ENCODE assay signal across 15 cellular contexts in genomic region chr10:70163448-70163847, GRCh38. TPM values are rescaled to one million over a fixed set of nuclear protein-coding genes. Genes with fewer than 3 reads are reported as not detected.
A peak's percentile ranks its signal among the peaks of the same experiment; 100 is the strongest.
DNase-seq lines count a peak whose midpoint lies in the region; ATAC-seq and TF ChIP-seq lines count a peak whose summit lies in the region.
"Had no signal": no experiment of that assay in that cellular context is flagged by ENCODE, and none has a peak within 500 bp of the region (broad histone marks: within the 10 kb centered on the region; RNA-seq: fewer than 3 reads in every experiment).

No MANE protein-coding gene starts in this region.

- H3K36me3 Mint-ChIP-seq in CD8-positive, alpha-beta T cell: peaks cover 64% of the 10 kb centered on the region
- H3K36me3 Mint-ChIP-seq in activated T-helper 1 cell treated with anti-CD3 and anti-CD28 coated beads, Interleukin-12 subunit alpha, Interleukin-12 subunit beta, Interleukin-2, Interleukin-4 antibody, amounts not matched to agents 30 ng/mL and 10 ng/mL and 1 ng/mL, durations not matched to agents 14 hours and 24 hours and 36 hours (ENCODE audit: low read depth): peaks cover 50% of the 10 kb centered on the region
- H3K36me3 Mint-ChIP-seq in natural killer cell (no peaks in the 10 kb centered on the region), type B pancreatic cell (peaks cover 16% of the 10 kb centered on the region)

- no peak for DNase-seq in CD8-positive, alpha-beta T cell
- DNase-seq in activated T-helper 1 cell treated with anti-CD3 and anti-CD28 coated beads, Interleukin-12 subunit alpha, Interleukin-12 subunit beta, Interleukin-2, Interleukin-4 antibody, amounts not matched to agents 30 ng/mL and 10 ng/mL and 1 ng/mL, durations not matched to agents 14 hours and 24 hours and 36 hours (ENCODE audit: low spot score): no peak
- DNase-seq in natural killer cell: no peak
- DNase-seq in type B pancreatic cell (ENCODE audit: extremely low spot score, unreplicated experiment): no peak
- no peak for DNase-seq in C1 segment of cervical spinal cord (lab: John Stamatoyannopoulos, UW)
- DNase-seq: cerebellar nuclear complex, DMS79, hippocampal formation, NCI-H1092, NCI-H526 treated with DMSO at 0.1 percent for 48 hours, right cardiac atrium had no signal

- CTCF ChIA-PET in CD8-positive, alpha-beta T cell (lab: Charles Lee): interaction anchor here (1.2 to 1.6 kb wide), 2 partner anchors 13 to 36 kb away, joined by 4 to 5 read pairs; no protein-coding TSS in a partner anchor

- H3K4me1 Mint-ChIP-seq in CD8-positive, alpha-beta T cell (ENCODE audit: low read depth): peaks cover 79% of the 10 kb centered on the region
- peaks cover 74% of the 10 kb centered on the region for H3K4me1 Mint-ChIP-seq in activated T-helper 1 cell treated with anti-CD3 and anti-CD28 coated beads, Interleukin-12 subunit alpha, Interleukin-12 subunit beta, Interleukin-2, Interleukin-4 antibody, amounts not matched to agents 30 ng/mL and 10 ng/mL and 1 ng/mL, durations not matched to agents 14 hours and 24 hours and 36 hours (ENCODE audit: low read depth)
- H3K4me1 Mint-ChIP-seq in natural killer cell (peaks cover 63 to 73% of the 10 kb centered on the region in 2 donors), type B pancreatic cell (ENCODE audit: unreplicated experiment) (peaks cover 38% of the 10 kb centered on the region)

- no peaks in the 10 kb centered on the region for H3K27me3 ChIP-seq in BLaER1
- H3K27me3 ChIP-seq in CD8-positive, alpha-beta T cell (ENCODE audit: insufficient read depth, low read length): no peaks in the 10 kb centered on the region

- no peaks in the 10 kb centered on the region for H3K27me3 Mint-ChIP-seq in CD8-positive, alpha-beta T cell (ENCODE audit: low read depth)
- no peaks in the 10 kb centered on the region for H3K27me3 Mint-ChIP-seq in activated T-helper 1 cell treated with anti-CD3 and anti-CD28 coated beads, Interleukin-12 subunit alpha, Interleukin-12 subunit beta, Interleukin-2, Interleukin-4 antibody, amounts not matched to agents 30 ng/mL and 10 ng/mL and 1 ng/mL, durations not matched to agents 14 hours and 24 hours and 36 hours (ENCODE audit: insufficient read depth)
- H3K27me3 Mint-ChIP-seq in natural killer cell (ENCODE audit: low read depth in 2 of 2) (no peaks in the 10 kb centered on the region), type B pancreatic cell (no peaks in the 10 kb centered on the region)

- no peaks in the 10 kb centered on the region for H3K9me3 ChIP-seq in BLaER1
- no peaks in the 10 kb centered on the region for H3K9me3 ChIP-seq in CD8-positive, alpha-beta T cell (ENCODE audit: low read length)

- H3K4me3 ChIP-seq in BLaER1: no peak overlapping the region
- H3K4me3 ChIP-seq in CD8-positive, alpha-beta T cell (ENCODE audit: low read depth, low read length): peak overlapping the region; percentile 6

- POLR2A ChIA-PET in CD8-positive, alpha-beta T cell (lab: Charles Lee): interaction anchor here (2.2 kb wide), 1 partner anchor 17 kb away, joined by 11 read pairs; the partner anchor contains the start of gene TYSND1

- H4K20me1 ChIP-seq in BLaER1: peaks cover 92% of the 10 kb centered on the region

- H3K4me1 ChIP-seq in BLaER1: peaks cover 66% of the 10 kb centered on the region
- peaks cover 67% of the 10 kb centered on the region for H3K4me1 ChIP-seq in CD8-positive, alpha-beta T cell (ENCODE audit: insufficient read depth, low read length)

- intact Hi-C loops in CD8-positive, alpha-beta T cell (cut with DNase I, micrococcal nuclease): loop anchor here (5.0 kb wide), 1 partner anchor 34 kb away; no protein-coding TSS in a partner anchor
- intact Hi-C loops in activated T-helper 1 cell treated with anti-CD3 and anti-CD28 coated beads, Interleukin-12 subunit alpha, Interleukin-12 subunit beta, Interleukin-2, Interleukin-4 antibody, amounts not matched to agents 30 ng/mL and 10 ng/mL and 1 ng/mL, durations not matched to agents 14 hours and 24 hours and 36 hours (cut with micrococcal nuclease): loop anchor here (1.0 to 5.0 kb wide), 5 partner anchors 17 to 1076 kb away; partner anchors contain the start of genes PPA1, SRGN and TYSND1
- intact Hi-C loops in natural killer cell (cut with micrococcal nuclease): loop anchor here (2.0 to 10.0 kb wide), 2 partner anchors 17 to 451 kb away; partner anchors contain the start of gene TYSND1

- TF ChIP-seq POLR2A in GM18505 (IDR thresholded peaks at IDR 0.05; ENCODE audit: borderline replicate concordance, extremely low read depth, insufficient read depth, insufficient read length): no peak

- no peak overlapping the region for H3K27ac ChIP-seq in BLaER1
- H3K27ac ChIP-seq in CD8-positive, alpha-beta T cell (ENCODE audit: low read depth, low read length): peak overlapping the region; percentile 2
- H3K27ac ChIP-seq: C4-2B had no signal

- H3K36me3 ChIP-seq in BLaER1: peaks cover 60% of the 10 kb centered on the region
- H3K36me3 ChIP-seq in CD8-positive, alpha-beta T cell (ENCODE audit: insufficient read depth, low read length): peaks cover 19% of the 10 kb centered on the region

- no peak for ATAC-seq in CD8-positive, alpha-beta T cell
- ATAC-seq in natural killer cell (no peak), GM18505 (IDR thresholded peaks at IDR 0.05; ENCODE audit: unreplicated experiment) (no peak)

- no peak for TF ChIP-seq CTCF in CD8-positive, alpha-beta T cell (IDR thresholded peaks at IDR 0.05)
- TF ChIP-seq CTCF in natural killer cell (IDR thresholded peaks at IDR 0.05): no peak
- no peak for TF ChIP-seq CTCF in type B pancreatic cell (conservative IDR thresholded peaks at IDR 0.05)

- H3K9me3 Mint-ChIP-seq in CD8-positive, alpha-beta T cell: no peaks in the 10 kb centered on the region
- no peaks in the 10 kb centered on the region for H3K9me3 Mint-ChIP-seq in activated T-helper 1 cell treated with anti-CD3 and anti-CD28 coated beads, Interleukin-12 subunit alpha, Interleukin-12 subunit beta, Interleukin-2, Interleukin-4 antibody, amounts not matched to agents 30 ng/mL and 10 ng/mL and 1 ng/mL, durations not matched to agents 14 hours and 24 hours and 36 hours
- H3K9me3 Mint-ChIP-seq in natural killer cell: no peaks in the 10 kb centered on the region
- H3K9me3 Mint-ChIP-seq in type B pancreatic cell: no peaks in the 10 kb centered on the region
- H3K9me3 Mint-ChIP-seq: mesothelial cell of epicardium had no signal

- peak overlapping the region; percentile 49 for H3K27ac Mint-ChIP-seq in CD8-positive, alpha-beta T cell
- peak overlapping the region; percentile 9 for H3K27ac Mint-ChIP-seq in activated T-helper 1 cell treated with anti-CD3 and anti-CD28 coated beads, Interleukin-12 subunit alpha, Interleukin-12 subunit beta, Interleukin-2, Interleukin-4 antibody, amounts not matched to agents 30 ng/mL and 10 ng/mL and 1 ng/mL, durations not matched to agents 14 hours and 24 hours and 36 hours
- H3K27ac Mint-ChIP-seq in natural killer cell (peak overlapping the region; percentile 78 to 81), type B pancreatic cell (no peak overlapping the region)

- peak overlapping the region; percentile 83 for H3K4me2 ChIP-seq in BLaER1

- H3K4me3 Mint-ChIP-seq in CD8-positive, alpha-beta T cell: peak overlapping the region; percentile 19
- H3K4me3 Mint-ChIP-seq in activated T-helper 1 cell treated with anti-CD3 and anti-CD28 coated beads, Interleukin-12 subunit alpha, Interleukin-12 subunit beta, Interleukin-2, Interleukin-4 antibody, amounts not matched to agents 30 ng/mL and 10 ng/mL and 1 ng/mL, durations not matched to agents 14 hours and 24 hours and 36 hours: peak overlapping the region; percentile 32
- H3K4me3 Mint-ChIP-seq in natural killer cell: peak overlapping the region; percentile 84
- H3K4me3 Mint-ChIP-seq in type B pancreatic cell: no peak overlapping the region
- H3K4me3 Mint-ChIP-seq: mesothelial cell of epicardium had no signal

- H3K9ac ChIP-seq in BLaER1: no peak overlapping the region

RNA-seq across cellular contexts. Expression of gene SAR1A, which starts 6.9 kb away (rescaled TPM):
- total RNA-seq in CD8-positive, alpha-beta T cell: 100 to 1,000 TPM; 196 to 206 TPM
- total RNA-seq in activated T-helper 1 cell treated with anti-CD3 and anti-CD28 coated beads, Interleukin-12 subunit alpha, Interleukin-12 subunit beta, Interleukin-2, Interleukin-4 antibody, amounts not matched to agents 30 ng/mL and 10 ng/mL and 1 ng/mL, durations not matched to agents 14 hours and 24 hours and 36 hours: 117 TPM in 2 replicates
- total RNA-seq in natural killer cell (100 to 1,000 TPM; 200 to 212 (median 206) TPM), type B pancreatic cell (ENCODE audit: low replicate concordance) (131 and 153 TPM in 2 replicates)

RNA-seq across cellular contexts. Expression of gene TYSND1, which starts 16.9 kb away (rescaled TPM):
- total RNA-seq in CD8-positive, alpha-beta T cell: 10 to 100 TPM in 1 of 2 experiments, 1 to 10 TPM in 1; 9.6 to 10.3 TPM
- 12.6 and 12.7 TPM in 2 replicates for total RNA-seq in activated T-helper 1 cell treated with anti-CD3 and anti-CD28 coated beads, Interleukin-12 subunit alpha, Interleukin-12 subunit beta, Interleukin-2, Interleukin-4 antibody, amounts not matched to agents 30 ng/mL and 10 ng/mL and 1 ng/mL, durations not matched to agents 14 hours and 24 hours and 36 hours
- 10 to 100 TPM; 12.0 to 17.9 (median 12.4) TPM for total RNA-seq in natural killer cell
- 17.5 and 18.1 TPM in 2 replicates for total RNA-seq in type B pancreatic cell (ENCODE audit: low replicate concordance)

RNA-seq across cellular contexts. Expression of gene AIFM2, which starts 30.8 kb away (rescaled TPM):
- total RNA-seq in CD8-positive, alpha-beta T cell: 1 to 10 TPM; 2.6 to 3.6 TPM
- 7.1 and 7.3 TPM in 2 replicates for total RNA-seq in activated T-helper 1 cell treated with anti-CD3 and anti-CD28 coated beads, Interleukin-12 subunit alpha, Interleukin-12 subunit beta, Interleukin-2, Interleukin-4 antibody, amounts not matched to agents 30 ng/mL and 10 ng/mL and 1 ng/mL, durations not matched to agents 14 hours and 24 hours and 36 hours
- total RNA-seq in natural killer cell (1 to 10 TPM; 3.7 to 4.2 (median 3.9) TPM), type B pancreatic cell (ENCODE audit: low replicate concordance) (5.8 and 8.9 TPM in 2 replicates)
